In the genomic region with DNA sequence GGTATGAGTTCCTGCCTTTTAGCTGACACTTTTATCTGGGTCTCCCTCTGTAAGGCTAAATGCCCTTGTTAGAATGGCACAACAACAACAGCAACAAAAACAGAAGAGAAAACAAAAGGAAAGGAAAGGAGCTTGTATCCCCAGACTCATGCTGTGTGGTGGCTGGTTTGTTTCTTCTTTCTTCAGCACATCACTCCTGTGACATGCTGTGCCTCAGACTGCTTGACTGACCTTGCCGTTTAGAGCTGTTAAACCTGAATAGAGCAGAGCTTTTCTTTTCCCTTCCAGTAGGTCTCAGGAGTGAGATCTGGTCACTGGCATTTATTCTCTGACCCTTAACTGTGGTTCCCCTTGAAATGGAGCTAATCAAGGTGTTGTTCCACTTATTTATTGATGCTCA, we compare ENCODE assay signal across 23 cellular contexts. TPM values are rescaled to one million over a fixed set of nuclear protein-coding genes. Genes with fewer than 3 reads are reported as not detected.
"Had no signal": no experiment of that assay in that cellular context is flagged by ENCODE, and none has a peak within 500 bp of the region (broad histone marks: within the 10 kb centered on the region; RNA-seq: fewer than 3 reads in every experiment).

No MANE protein-coding gene starts in this region.

- H3K9me3 ChIP-seq: neutrophil, pancreas, sigmoid colon, spleen, testis had no signal

- H3K9me3 Mint-ChIP-seq: brain, type B pancreatic cell had no signal

- H3K27ac Mint-ChIP-seq: activated CD8-positive, alpha-beta T cell treated with anti-CD3 and anti-CD28 coated beads for 36 hours; activated naive CD4-positive, alpha-beta T cell treated with anti-CD3 and anti-CD28 coated beads for 36 hours; activated T-cell treated with anti-CD3 and anti-CD28 coated beads, Interleukin-2, amount 50 U/mL, for 24 hours; activated T-helper 2 cell treated with anti-CD3 and anti-CD28 coated beads, Interferon-gamma antibody, Interleukin-2, Interleukin-4, amounts not matched to agents 10 μg/mL and 5 μg/mL and 100 μg/mL, durations not matched to agents 14 hours and 24 hours and 36 hours; naive thymus-derived CD8-positive, alpha-beta T cell; stimulated activated memory B cell treated with anti-CD40 and anti-IgM and Interleukin-4, amounts not matched to agents 10 μg/mL and 1 μg/mL and 100 μg/mL, for 72 hours; type B pancreatic cell had no signal

- H3K36me3 Mint-ChIP-seq: brain; naive thymus-derived CD8-positive, alpha-beta T cell; stimulated activated memory B cell treated with anti-CD40 and anti-IgM and Interleukin-4, amounts not matched to agents 10 μg/mL and 1 μg/mL and 100 μg/mL, for 72 hours; type B pancreatic cell had no signal

- H3K27me3 Mint-ChIP-seq: activated CD8-positive, alpha-beta T cell treated with anti-CD3 and anti-CD28 coated beads for 36 hours; activated T-cell treated with anti-CD3 and anti-CD28 coated beads, Interleukin-2, amount 50 U/mL, for 24 hours; naive thymus-derived CD8-positive, alpha-beta T cell; stimulated activated memory B cell treated with anti-CD40 and anti-IgM and Interleukin-4, amounts not matched to agents 10 μg/mL and 1 μg/mL and 100 μg/mL, for 72 hours; type B pancreatic cell had no signal

- FAIRE-seq: colon, endometrium, pancreas had no signal

- H3K4me3 ChIP-seq: pancreas, sigmoid colon, spleen, testis had no signal

- H3K4me1 Mint-ChIP-seq: naive thymus-derived CD8-positive, alpha-beta T cell; stimulated activated memory B cell treated with anti-CD40 and anti-IgM and Interleukin-4, amounts not matched to agents 10 μg/mL and 1 μg/mL and 100 μg/mL, for 72 hours had no signal

- DNase-seq: activated CD4-positive, alpha-beta T cell treated with anti-CD3 and anti-CD28 coated beads for 48 hours; activated CD4-positive, CD25-positive, alpha-beta regulatory T cell; activated CD8-positive, alpha-beta T cell treated with anti-CD3 and anti-CD28 coated beads for 36 hours; activated naive CD4-positive, alpha-beta T cell treated with anti-CD3 and anti-CD28 coated beads for 36 hours; activated T-cell treated with anti-CD3 and anti-CD28 coated beads, Interleukin-2, amount 50 U/mL, for 24 hours; erythroblast; foreskin melanocyte; head of caudate nucleus; mesenchymal stem cell; naive thymus-derived CD8-positive, alpha-beta T cell; pancreas; sigmoid colon; spleen; stimulated activated CD4-positive, alpha-beta T cell treated with anti-CD3 and anti-CD28 coated beads, Interleukin-4, amount 100 ng/mL, for 4 hours; testis had no signal

- H3K4me3 Mint-ChIP-seq: activated CD8-positive, alpha-beta T cell treated with anti-CD3 and anti-CD28 coated beads for 36 hours; activated naive CD4-positive, alpha-beta T cell treated with anti-CD3 and anti-CD28 coated beads for 36 hours; activated T-cell treated with anti-CD3 and anti-CD28 coated beads, Interleukin-2, amount 50 U/mL, for 24 hours; naive thymus-derived CD8-positive, alpha-beta T cell; stimulated activated memory B cell treated with anti-CD40 and anti-IgM and Interleukin-4, amounts not matched to agents 10 μg/mL and 1 μg/mL and 100 μg/mL, for 72 hours; type B pancreatic cell had no signal

- H3K27ac ChIP-seq: neutrophil, pancreas, sigmoid colon, spleen, testis had no signal

- H3K4me1 ChIP-seq: pancreas, sigmoid colon, spleen, testis had no signal

- H3K36me3 ChIP-seq: neutrophil, pancreas, sigmoid colon, spleen had no signal

- H3K27me3 ChIP-seq: neutrophil, pancreas, sigmoid colon, spleen, testis had no signal

- ATAC-seq: activated CD8-positive, alpha-beta T cell treated with anti-CD3 and anti-CD28 coated beads for 36 hours; naive thymus-derived CD8-positive, alpha-beta T cell; pancreas; stimulated activated memory B cell treated with anti-CD40 and anti-IgM and Interleukin-4, amounts not matched to agents 10 μg/mL and 1 μg/mL and 100 μg/mL, for 72 hours had no signal

RNA-seq across cellular contexts. Expression of a gene that starts 18.9 kb away (rescaled TPM):
- total RNA-seq: activated naive CD4-positive, alpha-beta T cell treated with anti-CD3 and anti-CD28 coated beads for 36 hours; activated T-helper 2 cell treated with anti-CD3 and anti-CD28 coated beads, Interferon-gamma antibody, Interleukin-2, Interleukin-4, amounts not matched to agents 10 μg/mL and 5 μg/mL and 100 μg/mL, durations not matched to agents 14 hours and 24 hours and 36 hours; liver; naive thymus-derived CD8-positive, alpha-beta T cell had no signal
- polyA plus RNA-seq: liver; naive thymus-derived CD8-positive, alpha-beta T cell had no signal
